Comparison of ENCODE assay signal across 14 cellular contexts in the genomic region with DNA sequence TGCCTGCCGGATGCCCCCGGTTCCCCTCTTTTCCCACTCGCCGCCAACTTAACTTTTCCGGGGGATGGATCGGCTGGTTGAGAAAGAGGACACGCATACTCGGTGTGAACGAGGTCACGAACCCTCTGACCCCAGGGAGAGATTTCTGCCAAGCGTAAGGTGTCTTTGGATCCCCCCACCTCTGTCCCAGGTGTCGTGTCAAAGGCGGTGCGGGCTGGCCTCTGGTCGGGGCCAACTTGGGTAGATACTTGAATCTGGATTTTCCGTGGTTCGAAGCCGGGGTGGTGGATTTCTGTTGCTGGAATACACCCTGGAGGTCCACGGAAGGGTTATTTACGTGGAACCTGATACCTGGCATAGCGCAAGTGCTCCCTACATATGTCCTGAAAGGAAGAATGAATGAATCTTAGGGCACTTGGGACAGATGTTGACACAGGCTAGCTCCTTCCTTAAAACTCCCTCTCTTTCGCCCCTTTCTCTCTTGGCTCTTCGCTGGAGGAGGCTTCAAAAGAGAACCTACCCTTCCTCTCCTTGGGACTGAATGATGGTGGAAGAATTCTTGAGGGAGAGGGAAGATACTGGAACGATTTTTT. TPM values are rescaled to one million over a fixed set of nuclear protein-coding genes. Genes with fewer than 3 reads are reported as not detected.
DNase-seq lines count a peak whose midpoint lies in the region; ATAC-seq and TF ChIP-seq lines count a peak whose summit lies in the region.
"Had no signal": no experiment of that assay in that cellular context is flagged by ENCODE, and none has a peak within 500 bp of the region (broad histone marks: within the 10 kb centered on the region; RNA-seq: fewer than 3 reads in every experiment).

No MANE protein-coding gene starts in this region.

- H3K27ac ChIP-seq in endodermal cell (ENCODE audit: low read depth, low read length) (no peak overlapping the region), upper lobe of left lung (no peak overlapping the region)

- H3K4me3 ChIP-seq in endodermal cell (ENCODE audit: low read length): peak overlapping the region; percentile 88
- peak overlapping the region in 3 of 4 donors; percentile 40 to 49 (median 45) for H3K4me3 ChIP-seq in upper lobe of left lung

- H3K9me3 ChIP-seq in endodermal cell (ENCODE audit: control insufficient read depth, low read length) (no peaks in the 10 kb centered on the region), upper lobe of left lung (no peaks in the 10 kb centered on the region)
- H3K9me3 ChIP-seq: BE2C had no signal

- ATAC-seq in upper lobe of left lung (ENCODE audit: low FRiP score in 2 of 2): no peak
- no peak for ATAC-seq in HG02571 (IDR thresholded peaks at IDR 0.05; ENCODE audit: unreplicated experiment)
- ATAC-seq: HCT116 had no signal

- H3K27me3 ChIP-seq in endodermal cell (ENCODE audit: control insufficient read depth, insufficient read depth, low read length, poor library complexity, severe bottlenecking) (peaks cover 21% of the 10 kb centered on the region), upper lobe of left lung (peaks cover 0 to 16% (median 8%) of the 10 kb centered on the region in 4 donors)

- 0 to 2% methylated on average over 2 to 23 of the region's 24 CpGs for WGBS in endodermal cell (ENCODE audit: insufficient coverage in 1 of 2, insufficient read length in 1 of 2), 2 experiments
- 3 to 6% methylated on average over 14 to 24 of the region's 24 CpGs for WGBS in upper lobe of left lung, 2 donors

- TF ChIP-seq CTCF in endodermal cell (conservative IDR thresholded peaks at IDR 0.05): no peak
- no peak for TF ChIP-seq CTCF in nephron (IDR thresholded peaks at IDR 0.05; ENCODE audit: unreplicated experiment in 3 of 3)
- TF ChIP-seq CTCF in upper lobe of left lung (IDR thresholded peaks at IDR 0.05): no peak

- H3K4me1 ChIP-seq in endodermal cell (ENCODE audit: control insufficient read depth, insufficient read depth, low read length) (peaks cover 7% of the 10 kb centered on the region), upper lobe of left lung (peaks cover 4 to 15% (median 14%) of the 10 kb centered on the region in 4 donors)
- H3K4me1 ChIP-seq: BE2C had no signal

- H3K9ac ChIP-seq in endodermal cell (ENCODE audit: extremely low read depth, low read length, poor library complexity, severe bottlenecking): peak overlapping the region; percentile 67

- no peak for TF ChIP-seq POLR2A in upper lobe of left lung (IDR thresholded peaks at IDR 0.05)

- peaks cover 2% of the 10 kb centered on the region for H3K9me3 Mint-ChIP-seq in activated naive CD4-positive, alpha-beta T cell treated with anti-CD3 and anti-CD28 coated beads for 36 hours
- H3K9me3 Mint-ChIP-seq in endodermal cell: no peaks in the 10 kb centered on the region
- no peaks in the 10 kb centered on the region for H3K9me3 Mint-ChIP-seq in nephron

- no peak overlapping the region for H3K27ac Mint-ChIP-seq in activated naive CD4-positive, alpha-beta T cell treated with anti-CD3 and anti-CD28 coated beads for 36 hours
- H3K27ac Mint-ChIP-seq in endodermal cell: no peak overlapping the region
- H3K27ac Mint-ChIP-seq in nephron: peak overlapping the region in 1 of 3 experiments; percentile 50

- TF ChIP-seq EP300 in upper lobe of left lung (IDR thresholded peaks at IDR 0.05): no peak

- peaks cover 58% of the 10 kb centered on the region for H3K27me3 Mint-ChIP-seq in activated naive CD4-positive, alpha-beta T cell treated with anti-CD3 and anti-CD28 coated beads for 36 hours (ENCODE audit: low read depth)
- peaks cover 27% of the 10 kb centered on the region for H3K27me3 Mint-ChIP-seq in endodermal cell (ENCODE audit: insufficient read depth)
- peaks cover 33% of the 10 kb centered on the region for H3K27me3 Mint-ChIP-seq in nephron (ENCODE audit: low read depth)

- no peaks in the 10 kb centered on the region for H3K36me3 Mint-ChIP-seq in activated naive CD4-positive, alpha-beta T cell treated with anti-CD3 and anti-CD28 coated beads for 36 hours (ENCODE audit: low read depth)
- H3K36me3 Mint-ChIP-seq in endodermal cell (ENCODE audit: low read depth): no peaks in the 10 kb centered on the region
- H3K36me3 Mint-ChIP-seq in nephron (ENCODE audit: low read depth): no peaks in the 10 kb centered on the region

- H3K4me3 Mint-ChIP-seq in activated naive CD4-positive, alpha-beta T cell treated with anti-CD3 and anti-CD28 coated beads for 36 hours: peak overlapping the region; percentile 62
- peak overlapping the region; percentile 86 for H3K4me3 Mint-ChIP-seq in endodermal cell
- H3K4me3 Mint-ChIP-seq in nephron: peak overlapping the region; percentile 90 to 94 (median 91)

- intact Hi-C loops in activated naive CD4-positive, alpha-beta T cell treated with anti-CD3 and anti-CD28 coated beads for 36 hours (cut with micrococcal nuclease): loop anchor here (10.0 kb wide), 1 partner anchor 152 kb away; no protein-coding TSS in a partner anchor

- CTCF ChIA-PET in activated naive CD4-positive, alpha-beta T cell treated with anti-CD3 and anti-CD28 coated beads for 36 hours (lab: Charles Lee): no interaction called here

- no peak for DNase-seq in activated naive CD4-positive, alpha-beta T cell treated with anti-CD3 and anti-CD28 coated beads for 36 hours
- no peak for DNase-seq in activated naive CD4-positive, alpha-beta T cell treated with Interleukin-2 at 50 U/mL for 16 hours
- DNase-seq in endodermal cell: peak; percentile 67
- DNase-seq in upper lobe of left lung: no peak
- DNase-seq in stimulated activated CD4-positive, alpha-beta T cell treated with anti-CD3 and anti-CD28 coated beads, Interleukin-1b, Interleukin-23, amount 100 ng/mL, for 48 hours: no peak
- DNase-seq in stimulated activated naive CD4-positive, alpha-beta T cell treated with Interleukin-2 at 50 U/mL for 16 hours (lab: John Stamatoyannopoulos, UW): no peak
- DNase-seq: activated effector memory CD4-positive, alpha-beta T cell treated with anti-CD3 and anti-CD28 coated beads, Interleukin-2, amount 50 U/mL, for 16 hours; BE2C; NCI-H510A; stimulated activated CD4-positive, alpha-beta T cell treated with anti-CD3 and anti-CD28 coated beads, Interleukin-12 subunit alpha, Interleukin-12 subunit beta, amount 100 ng/mL, for 4 hours had no signal

- H3K4me1 Mint-ChIP-seq in activated naive CD4-positive, alpha-beta T cell treated with anti-CD3 and anti-CD28 coated beads for 36 hours (ENCODE audit: low read depth): peaks cover 24% of the 10 kb centered on the region
- H3K4me1 Mint-ChIP-seq in endodermal cell (peaks cover 16% of the 10 kb centered on the region), nephron (peaks cover 29% of the 10 kb centered on the region)

- H3K36me3 ChIP-seq in endodermal cell (ENCODE audit: control insufficient read depth, insufficient read depth, low read length) (no peaks in the 10 kb centered on the region), upper lobe of left lung (no peaks in the 10 kb centered on the region)
- H3K36me3 ChIP-seq: BE2C had no signal

RNA-seq across cellular contexts. Expression of gene DOK5, which starts 1.0 kb away (rescaled TPM):
- 1 to 10 TPM; 3.9 to 4.3 TPM for total RNA-seq in activated naive CD4-positive, alpha-beta T cell treated with anti-CD3 and anti-CD28 coated beads for 36 hours
- total RNA-seq in endodermal cell (1 to 10 TPM; 4.6 to 6.7 TPM), upper lobe of left lung (1 to 10 TPM in 1 of 6 donors, under 1 TPM in 1, not detected in 4; 0.37 to 1.0 TPM)
- 15.7 TPM for polyA plus RNA-seq in endodermal cell (2013, experiment 1 of 2)
- polyA plus RNA-seq in endodermal cell (2013, experiment 2 of 2): 15.6 TPM
- total RNA-seq: HT-29 had no signal
